In genomic region chr17:77286641-77287431, GRCh38 we compare ENCODE assay signal across 9 cellular contexts.
DNase-seq lines count a peak whose midpoint lies in the region; ATAC-seq and TF ChIP-seq lines count a peak whose summit lies in the region.
"Had no signal": no experiment of that assay in that cellular context is flagged by ENCODE, and none has a peak within 500 bp of the region (broad histone marks: within the 10 kb centered on the region; RNA-seq: fewer than 3 reads in every experiment).

No MANE protein-coding gene starts in this region.

- no peaks in the 10 kb centered on the region for H3K36me3 Mint-ChIP-seq in mesothelial cell of epicardium

- H3K27me3 Mint-ChIP-seq in mesothelial cell of epicardium (ENCODE audit: low read depth), result peaks cover 10% of the 10 kb centered on the region

- no peak for ATAC-seq in activated CD4-positive, CD25-positive, alpha-beta regulatory T cell treated with anti-CD3 and anti-CD28 coated beads, Interleukin-2, amount 50 U/mL, for 24 hours

- no peaks in the 10 kb centered on the region for H3K9me3 Mint-ChIP-seq in mesothelial cell of epicardium

- DNase-seq in AG08396 (ENCODE audit: low spot score), result peak; percentile 45
- DNase-seq in NCI-H1105 treated with DMSO at 0.1 percent for 48 hours (lab: John Stamatoyannopoulos, UW), result peak; percentile 67
- peak; percentile 65 for DNase-seq in cerebellar cortex (ENCODE audit: low spot score)
- DNase-seq in mesothelial cell of epicardium (ENCODE audit: low spot score in 2 of 2, unreplicated experiment in 2 of 2), result no peak
- no peak for DNase-seq in activated T-cell treated with anti-CD3 and anti-CD28 coated beads, Interleukin-2, amount 50 U/mL, for 48 hours
- DNase-seq in NCI-H748 treated with DMSO at 0.1 percent for 48 hours (lab: John Stamatoyannopoulos, UW), result no peak
- no peak for DNase-seq in GM03348 (ENCODE audit: low spot score)
- DNase-seq: activated gamma-delta T cell treated with Interleukin-2 at 50 U/mL for 16 hours had no signal

- peak overlapping the region; percentile 79 for H3K27ac Mint-ChIP-seq in mesothelial cell of epicardium

- peaks cover 56% of the 10 kb centered on the region for H3K4me1 Mint-ChIP-seq in mesothelial cell of epicardium

- TF ChIP-seq CTCF in mesothelial cell of epicardium (IDR thresholded peaks at IDR 0.05; ENCODE audit: unreplicated experiment), result no peak

- H3K4me3 Mint-ChIP-seq in mesothelial cell of epicardium, result no peak overlapping the region

Comparison
In these comparisons a context has a peak if more than half of its experiments do, and no peak if none do; other contexts are left out.
1. DNase-seq: peak in AG08396 (single experiment), NCI-H1105 treated with DMSO at 0.1 percent for 48 hours (single experiment) and cerebellar cortex (single experiment); none in mesothelial cell of epicardium (0 of 2), activated T-cell treated with anti-CD3 and anti-CD28 coated beads, Interleukin-2, amount 50 U/mL, for 48 hours (0 of 2), NCI-H748 treated with DMSO at 0.1 percent for 48 hours (single experiment) and GM03348 (single experiment).